ENCODE assay signal across 26 cellular contexts in genomic region chr3:55963611-55964010, GRCh38.
"Had no signal": no experiment of that assay in that cellular context is flagged by ENCODE, and none has a peak within 500 bp of the region (broad histone marks: within the 10 kb centered on the region; RNA-seq: fewer than 3 reads in every experiment).

No MANE protein-coding gene starts in this region.

- H3K27me3 ChIP-seq: ascending aorta, brain microvascular endothelial cell, gastrocnemius medialis, hepatocyte, testis, transverse colon had no signal

- ATAC-seq: effector memory CD8-positive, alpha-beta T cell; gastrocnemius medialis; left colon; right cardiac atrium; stimulated activated naive CD8-positive, alpha-beta T cell treated with anti-CD3 and anti-CD28 coated beads, Interleukin-15, Interleukin-2, amounts not matched to agents 100 U/mL and 50 U/mL, for 24 hours had no signal

- H3K9me3 ChIP-seq: ascending aorta, gastrocnemius medialis, spleen, testis, transverse colon had no signal

- H3K36me3 ChIP-seq: ascending aorta, brain microvascular endothelial cell, gastrocnemius medialis, spleen, transverse colon had no signal

- DNase-seq: activated CD4-positive, alpha-beta memory T cell treated with anti-CD3 and anti-CD28 coated beads for 36 hours; activated CD4-positive, alpha-beta T cell treated with anti-CD3 and anti-CD28 coated beads, Interleukin-2, amount 10 ng/mL, durations not matched to agents 24 days and 14 days; activated CD4-positive, CD25-positive, alpha-beta regulatory T cell treated with anti-CD3 and anti-CD28 coated beads, Interleukin-2, amount 50 U/mL, for 72 hours; activated CD8-positive, alpha-beta memory T cell treated with anti-CD3 and anti-CD28 coated beads, Interleukin-2, amount 50 U/mL, for 48 hours; activated gamma-delta T cell; activated naive CD4-positive, alpha-beta T cell treated with anti-CD3 and anti-CD28 coated beads, Interleukin-2, amount 10 ng/mL, durations not matched to agents 7 days and 5 days; activated naive CD8-positive, alpha-beta T cell treated with anti-CD3 and anti-CD28 coated beads, Interleukin-2, amount 10 ng/mL, durations not matched to agents 7 days and 5 days; activated T-cell treated with anti-CD3 and anti-CD28 coated beads, Interleukin-2, amount 50 U/mL, for 24 hours; brain microvascular endothelial cell; caudate nucleus; cortex of kidney; effector memory CD8-positive, alpha-beta T cell; erythroblast; gastrocnemius medialis; kidney; left colon; mammary epithelial cell; posterior cingulate gyrus; right cardiac atrium; spleen; stimulated activated CD4-positive, alpha-beta T cell treated with anti-CD3 and anti-CD28 coated beads, Interleukin-2, amount 100 ng/mL, for 48 hours; stimulated activated naive CD8-positive, alpha-beta T cell treated with anti-CD3 and anti-CD28 coated beads, Interleukin-15, Interleukin-2, amounts not matched to agents 100 U/mL and 50 U/mL, for 24 hours; testis; transverse colon had no signal

- H3K4me3 ChIP-seq: ascending aorta, gastrocnemius medialis, hepatocyte, spleen, testis, transverse colon had no signal

- H3K4me1 ChIP-seq: ascending aorta, gastrocnemius medialis, spleen, testis, transverse colon had no signal

- H3K27ac ChIP-seq: ascending aorta, brain microvascular endothelial cell, gastrocnemius medialis, hepatocyte, spleen, testis, transverse colon had no signal
